In genomic region chr7:14095233-14095950, GRCh38 we compare ENCODE assay signal across 20 cellular contexts.
DNase-seq lines count a peak whose midpoint lies in the region; ATAC-seq, FAIRE-seq and TF ChIP-seq lines count a peak whose summit lies in the region.
"Had no signal": no experiment of that assay in that cellular context is flagged by ENCODE, and none has a peak within 500 bp of the region (broad histone marks: within the 10 kb centered on the region; RNA-seq: fewer than 3 reads in every experiment).

No MANE protein-coding gene starts in this region.

- no peaks in the 10 kb centered on the region for H3K9me3 ChIP-seq in OCI-LY1 (ENCODE audit: low read length)
- no peaks in the 10 kb centered on the region for H3K9me3 ChIP-seq in kidney (ENCODE audit: control insufficient read depth in 1 of 2, low read length in 2 of 2)
- H3K9me3 ChIP-seq: HAP-1, Peyer's patch had no signal

- no peak overlapping the region for H3K4me2 ChIP-seq in OCI-LY1 (ENCODE audit: low read length)

- TF ChIP-seq CTCF in OCI-LY1 (IDR thresholded peaks at IDR 0.05; ENCODE audit: low read length) (no peak), epithelial cell of esophagus (IDR thresholded peaks at IDR 0.05; ENCODE audit: insufficient read depth, low read depth, low read length, missing control alignments) (no peak), kidney (IDR thresholded peaks at IDR 0.05; ENCODE audit: borderline replicate concordance, extremely low read depth, insufficient read depth) (no peak)

- no peak for FAIRE-seq in kidney (lab: Jason Lieb, UNC)
- FAIRE-seq: GM19239 had no signal

- H3K79me2 ChIP-seq in OCI-LY1 (ENCODE audit: insufficient read depth, low read length): no peaks in the 10 kb centered on the region

- no peaks in the 10 kb centered on the region for H3K27me3 ChIP-seq in OCI-LY1 (ENCODE audit: insufficient read depth, low read length)
- H3K27me3 ChIP-seq: Peyer's patch had no signal

- H3F3A ChIP-seq in OCI-LY1 (ENCODE audit: insufficient read depth, low read length): no peaks in the 10 kb centered on the region

- ATAC-seq in left lobe of liver: peak; percentile 19

- H3K9ac ChIP-seq in OCI-LY1 (ENCODE audit: low read length) (no peak overlapping the region), kidney (ENCODE audit: low read length in 2 of 2) (no peak overlapping the region)

- no peaks in the 10 kb centered on the region for H4K20me1 ChIP-seq in OCI-LY1 (ENCODE audit: insufficient read depth, low read length)

- H3K4me1 ChIP-seq in OCI-LY1 (ENCODE audit: insufficient read depth, low read length, severe bottlenecking): peaks cover 7% of the 10 kb centered on the region
- no peaks in the 10 kb centered on the region for H3K4me1 ChIP-seq in kidney (ENCODE audit: control insufficient read depth in 1 of 2, insufficient read depth in 1 of 2, low read depth in 1 of 2, low read length in 2 of 2)
- H3K4me1 ChIP-seq: HAP-1, Peyer's patch had no signal

- H3K27ac ChIP-seq in OCI-LY1 (ENCODE audit: low read depth, low read length, poor library complexity, severe bottlenecking) (no peak overlapping the region), kidney (ENCODE audit: low read depth in 2 of 2, low read length in 2 of 2) (no peak overlapping the region)
- H3K27ac ChIP-seq: Peyer's patch, SK-N-MC had no signal

- 0 out of 2 replicates have a peak overlapping the region, but pooled peaks have one; percentile 32 for H2AFZ ChIP-seq in OCI-LY1 (ENCODE audit: low read length)

- no peaks in the 10 kb centered on the region for H3K9me2 ChIP-seq in OCI-LY1 (ENCODE audit: low read depth, low read length)

- intact Hi-C loops in head of caudate nucleus (cut with DNase I): no loop called here
- intact Hi-C loops in kidney (cut with DNase I): no loop called here

- no peaks in the 10 kb centered on the region for H3K36me3 ChIP-seq in OCI-LY1 (ENCODE audit: insufficient read depth, low read length)
- H3K36me3 ChIP-seq in kidney (ENCODE audit: control insufficient read depth in 1 of 2, insufficient read depth in 2 of 2, low read length in 2 of 2): no peaks in the 10 kb centered on the region
- H3K36me3 ChIP-seq: HAP-1, Peyer's patch had no signal

- H3K4me3 ChIP-seq in OCI-LY1 (ENCODE audit: low read depth, low read length, poor library complexity, severe bottlenecking) (no peak overlapping the region), epithelial cell of esophagus (ENCODE audit: low read length) (no peak overlapping the region), kidney (ENCODE audit: low read length in 2 of 2) (no peak overlapping the region)
- H3K4me3 ChIP-seq: HAP-1, Peyer's patch, SK-N-MC had no signal

- peak; percentile 78 for DNase-seq in DMS53 (lab: John Stamatoyannopoulos, UW)
- peak; percentile 69 for DNase-seq in epithelial cell of esophagus (ENCODE audit: low read depth)
- DNase-seq in left lobe of liver (ENCODE audit: low spot score): no peak
- no peak for DNase-seq in anterior cingulate cortex (lab: John Stamatoyannopoulos, UW)
- DNase-seq in HCEC 1CT: no peak
- no peak for DNase-seq in head of caudate nucleus
- DNase-seq in kidney: no peak
- DNase-seq: C1 segment of cervical spinal cord, EL, IMR-90, Karpas-422, MV-4-11, NCI-H2029 treated with DMSO at 0.1 percent for 48 hours, NCI-H82, Peyer's patch, Right ventricle myocardium superior had no signal

Comparison
In these comparisons a context has a peak if more than half of its experiments do, and no peak if none do; other contexts are left out.
1. DNase-seq: peak in DMS53 (single experiment) and epithelial cell of esophagus (single experiment); none in left lobe of liver (single experiment), anterior cingulate cortex (0 of 58), HCEC 1CT (single experiment), head of caudate nucleus (0 of 42) and kidney (single experiment).